Comparison of ENCODE assay signal across 31 cellular contexts in genomic region chr12:91594715-91595114, GRCh38.
"Had no signal": no experiment of that assay in that cellular context is flagged by ENCODE, and none has a peak within 500 bp of the region (broad histone marks: within the 10 kb centered on the region; RNA-seq: fewer than 3 reads in every experiment).

No MANE protein-coding gene starts in this region.

- H3K4me1 Mint-ChIP-seq: activated CD4-positive, alpha-beta T cell treated with anti-CD3 and anti-CD28 coated beads, Interleukin-2, amount 10 ng/mL, durations not matched to agents 24 days and 14 days had no signal

- ATAC-seq: activated CD4-positive, alpha-beta T cell treated with anti-CD3 and anti-CD28 coated beads for 36 hours; activated CD8-positive, alpha-beta memory T cell treated with anti-CD3 and anti-CD28 coated beads, Interleukin-2, amount 10 ng/mL, durations not matched to agents 7 days and 5 days; activated CD8-positive, alpha-beta T cell treated with anti-CD3 and anti-CD28 coated beads, Interleukin-2, amount 10 ng/mL, durations not matched to agents 7 days and 5 days; activated naive CD8-positive, alpha-beta T cell treated with anti-CD3 and anti-CD28 coated beads, Interleukin-2, amount 50 U/mL, for 24 hours; body of pancreas; effector memory CD8-positive, alpha-beta T cell; gastroesophageal sphincter had no signal

- H3K36me3 Mint-ChIP-seq: activated CD8-positive, alpha-beta memory T cell treated with anti-CD3 and anti-CD28 coated beads, Interleukin-2, amount 10 ng/mL, durations not matched to agents 7 days and 5 days; activated naive CD8-positive, alpha-beta T cell treated with anti-CD3 and anti-CD28 coated beads for 36 hours had no signal

- H3K27me3 Mint-ChIP-seq: activated CD4-positive, alpha-beta memory T cell treated with anti-CD3 and anti-CD28 coated beads for 36 hours; activated CD4-positive, alpha-beta T cell treated with anti-CD3 and anti-CD28 coated beads for 36 hours; activated CD4-positive, alpha-beta T cell treated with anti-CD3 and anti-CD28 coated beads, Interleukin-2, amount 10 ng/mL, durations not matched to agents 24 days and 14 days; activated CD8-positive, alpha-beta memory T cell treated with anti-CD3 and anti-CD28 coated beads, Interleukin-2, amount 10 ng/mL, durations not matched to agents 7 days and 5 days; activated naive CD4-positive, alpha-beta T cell treated with anti-CD3 and anti-CD28 coated beads, Interleukin-2, amount 50 U/mL, for 24 hours; activated naive CD8-positive, alpha-beta T cell treated with anti-CD3 and anti-CD28 coated beads for 36 hours; activated naive CD8-positive, alpha-beta T cell treated with anti-CD3 and anti-CD28 coated beads, Interleukin-2, amount 50 U/mL, for 24 hours; effector memory CD8-positive, alpha-beta T cell had no signal

- DNase-seq: activated CD4-positive, alpha-beta memory T cell treated with anti-CD3 and anti-CD28 coated beads for 36 hours; activated CD4-positive, alpha-beta T cell treated with anti-CD3 and anti-CD28 coated beads for 36 hours; activated CD4-positive, alpha-beta T cell treated with anti-CD3 and anti-CD28 coated beads, Interleukin-2, amount 10 ng/mL, durations not matched to agents 24 days and 14 days; activated CD4-positive, CD25-positive, alpha-beta regulatory T cell; activated CD4-positive, CD25-positive, alpha-beta regulatory T cell treated with anti-CD3 and anti-CD28 coated beads, Interleukin-2, amount 50 U/mL, for 72 hours; activated CD8-positive, alpha-beta memory T cell treated with anti-CD3 and anti-CD28 coated beads, Interleukin-2, amount 10 ng/mL, durations not matched to agents 7 days and 5 days; activated CD8-positive, alpha-beta memory T cell treated with anti-CD3 and anti-CD28 coated beads, Interleukin-2, amount 50 U/mL, for 4 hours; activated CD8-positive, alpha-beta T cell treated with anti-CD3 and anti-CD28 coated beads, Interleukin-2, amount 10 ng/mL, durations not matched to agents 7 days and 5 days; activated effector memory CD4-positive, alpha-beta T cell treated with anti-CD3 and anti-CD28 coated beads, Interleukin-2, amount 50 U/mL, for 16 hours; activated naive CD4-positive, alpha-beta T cell treated with anti-CD3 and anti-CD28 coated beads for 36 hours; activated naive CD8-positive, alpha-beta T cell treated with anti-CD3 and anti-CD28 coated beads for 36 hours; activated naive CD8-positive, alpha-beta T cell treated with anti-CD3 and anti-CD28 coated beads, Interleukin-2, amount 50 U/mL, for 24 hours; activated T-cell treated with anti-CD3 and anti-CD28 coated beads, Interleukin-2, amount 50 U/mL, for 1 hour; activated T-cell treated with anti-CD3 and anti-CD28 coated beads, Interleukin-2, amount 50 U/mL, for 48 hours; adrenal gland; amygdala; aorta; body of pancreas; caudate nucleus; cortex of kidney; dermis blood vessel endothelial cell; effector CD4-positive, alpha-beta T cell; effector memory CD8-positive, alpha-beta T cell; esophagus squamous epithelium; foreskin melanocyte; T-helper 2 cell had no signal

- H3K4me3 ChIP-seq: adrenal gland, body of pancreas, esophagus squamous epithelium, gastroesophageal sphincter had no signal

- H3K27ac ChIP-seq: adrenal gland, body of pancreas, epithelial cell of prostate, esophagus squamous epithelium, gastroesophageal sphincter had no signal

- H3K4me1 ChIP-seq: adrenal gland, esophagus squamous epithelium, gastroesophageal sphincter had no signal

- H3K27ac Mint-ChIP-seq: activated CD4-positive, alpha-beta memory T cell treated with anti-CD3 and anti-CD28 coated beads for 36 hours; activated CD4-positive, alpha-beta T cell treated with anti-CD3 and anti-CD28 coated beads for 36 hours; activated CD4-positive, alpha-beta T cell treated with anti-CD3 and anti-CD28 coated beads, Interleukin-2, amount 10 ng/mL, durations not matched to agents 24 days and 14 days; activated CD8-positive, alpha-beta memory T cell treated with anti-CD3 and anti-CD28 coated beads, Interleukin-2, amount 10 ng/mL, durations not matched to agents 7 days and 5 days; activated CD8-positive, alpha-beta T cell treated with anti-CD3 and anti-CD28 coated beads, Interleukin-2, amount 10 ng/mL, durations not matched to agents 7 days and 5 days; activated naive CD4-positive, alpha-beta T cell treated with anti-CD3 and anti-CD28 coated beads for 36 hours; activated naive CD4-positive, alpha-beta T cell treated with anti-CD3 and anti-CD28 coated beads, Interleukin-2, amount 50 U/mL, for 24 hours; activated naive CD8-positive, alpha-beta T cell treated with anti-CD3 and anti-CD28 coated beads for 36 hours; activated naive CD8-positive, alpha-beta T cell treated with anti-CD3 and anti-CD28 coated beads, Interleukin-2, amount 50 U/mL, for 24 hours; activated T-helper 1 cell treated with anti-CD3 and anti-CD28 coated beads, Interleukin-12 subunit alpha, Interleukin-12 subunit beta, Interleukin-2, Interleukin-4 antibody, amounts not matched to agents 30 ng/mL and 10 ng/mL and 1 ng/mL, durations not matched to agents 14 hours and 24 hours and 36 hours; activated T-helper 2 cell treated with anti-CD3 and anti-CD28 coated beads, Interferon-gamma antibody, Interleukin-2, Interleukin-4, amounts not matched to agents 10 μg/mL and 5 μg/mL and 100 μg/mL, durations not matched to agents 14 hours and 24 hours and 36 hours; effector memory CD8-positive, alpha-beta T cell had no signal

- H3K9me3 ChIP-seq: adrenal gland, body of pancreas, esophagus squamous epithelium, gastroesophageal sphincter had no signal

- H3K36me3 ChIP-seq: adrenal gland, esophagus squamous epithelium, gastroesophageal sphincter had no signal

- H3K27me3 ChIP-seq: adrenal gland, body of pancreas, esophagus squamous epithelium, gastroesophageal sphincter had no signal

- H3K4me3 Mint-ChIP-seq: activated CD4-positive, alpha-beta memory T cell treated with anti-CD3 and anti-CD28 coated beads for 36 hours; activated CD4-positive, alpha-beta T cell treated with anti-CD3 and anti-CD28 coated beads for 36 hours; activated CD4-positive, alpha-beta T cell treated with anti-CD3 and anti-CD28 coated beads, Interleukin-2, amount 10 ng/mL, durations not matched to agents 24 days and 14 days; activated CD8-positive, alpha-beta memory T cell treated with anti-CD3 and anti-CD28 coated beads, Interleukin-2, amount 10 ng/mL, durations not matched to agents 7 days and 5 days; activated CD8-positive, alpha-beta T cell treated with anti-CD3 and anti-CD28 coated beads, Interleukin-2, amount 10 ng/mL, durations not matched to agents 7 days and 5 days; activated naive CD4-positive, alpha-beta T cell treated with anti-CD3 and anti-CD28 coated beads for 36 hours; activated naive CD4-positive, alpha-beta T cell treated with anti-CD3 and anti-CD28 coated beads, Interleukin-2, amount 50 U/mL, for 24 hours; activated naive CD8-positive, alpha-beta T cell treated with anti-CD3 and anti-CD28 coated beads for 36 hours; activated naive CD8-positive, alpha-beta T cell treated with anti-CD3 and anti-CD28 coated beads, Interleukin-2, amount 50 U/mL, for 24 hours; activated T-helper 1 cell treated with anti-CD3 and anti-CD28 coated beads, Interleukin-12 subunit alpha, Interleukin-12 subunit beta, Interleukin-2, Interleukin-4 antibody, amounts not matched to agents 30 ng/mL and 10 ng/mL and 1 ng/mL, durations not matched to agents 14 hours and 24 hours and 36 hours; effector memory CD8-positive, alpha-beta T cell had no signal
